Comparison of ENCODE assay signal across 14 cellular contexts in genomic region chr4:173924561-173924960, GRCh38.
DNase-seq lines count a peak whose midpoint lies in the region; ATAC-seq, FAIRE-seq and TF ChIP-seq lines count a peak whose summit lies in the region.
"Had no signal": no experiment of that assay in that cellular context is flagged by ENCODE, and none has a peak within 500 bp of the region (broad histone marks: within the 10 kb centered on the region; RNA-seq: fewer than 3 reads in every experiment).

No MANE protein-coding gene starts in this region.

- peak overlapping the region; percentile 36 for H3K4me2 ChIP-seq in Loucy (ENCODE audit: low read depth, low read length, poor library complexity, severe bottlenecking)

- no peak overlapping the region for H3K4me3 ChIP-seq in Loucy (ENCODE audit: low read length, poor library complexity, severe bottlenecking)
- H3K4me3 ChIP-seq: ovary, tibial nerve had no signal

- H3F3A ChIP-seq in Loucy (ENCODE audit: low read depth): no peaks in the 10 kb centered on the region

- no peak for FAIRE-seq in GM19239 (lab: Jason Lieb, UNC)
- FAIRE-seq: GM12892 had no signal

- no peaks in the 10 kb centered on the region for H3K9me3 ChIP-seq in Loucy (ENCODE audit: insufficient read depth, low read depth, low read length)
- H3K9me3 ChIP-seq: ovary, tibial nerve had no signal

- no peaks in the 10 kb centered on the region for H4K20me1 ChIP-seq in Loucy (ENCODE audit: insufficient read depth, low read length, poor library complexity, severe bottlenecking)

- no peaks in the 10 kb centered on the region for H3K36me3 ChIP-seq in Loucy (ENCODE audit: insufficient read depth, low read length)
- H3K36me3 ChIP-seq: ovary, tibial nerve, WERI-Rb-1 had no signal

- H2AFZ ChIP-seq in Loucy (ENCODE audit: low read length): no peak overlapping the region

- H3K27me3 ChIP-seq in Loucy (ENCODE audit: insufficient read depth, low read length, poor library complexity, severe bottlenecking): no peaks in the 10 kb centered on the region
- H3K27me3 ChIP-seq: ovary, tibial nerve had no signal

- H3K4me1 ChIP-seq in Loucy (ENCODE audit: insufficient read depth, low read length, poor library complexity, severe bottlenecking): peaks cover 9% of the 10 kb centered on the region

- no peaks in the 10 kb centered on the region for H3K79me2 ChIP-seq in Loucy (ENCODE audit: insufficient read depth, low read length)

- H3K9me2 ChIP-seq in Loucy (replicated peaks; ENCODE audit: low read depth, low read length): no peaks in the 10 kb centered on the region

- H3K9ac ChIP-seq in Loucy (ENCODE audit: low read depth, low read length, poor library complexity, severe bottlenecking): no peak overlapping the region

- ATAC-seq in GM18907 (IDR thresholded peaks at IDR 0.05; ENCODE audit: unreplicated experiment) (peak; percentile 95), HG02884 (IDR thresholded peaks at IDR 0.05; ENCODE audit: unreplicated experiment) (peak; percentile 80), omental fat pad (ENCODE audit: low FRiP score) (peak; percentile 75)
- ATAC-seq: left lobe of liver had no signal

- DNase-seq in omental fat pad (ENCODE audit: low spot score) (no peak), GM19239 (ENCODE audit: insufficient read length, low spot score) (no peak), amniotic stem cell (lab: John Stamatoyannopoulos, UW) (no peak), kidney glomerular epithelial cell (lab: John Stamatoyannopoulos, UW) (no peak), HCEC 1CT (no peak)
- DNase-seq: NCI-H2029, ovary, WERI-Rb-1 had no signal

- TF ChIP-seq CTCF in Loucy (conservative IDR thresholded peaks at IDR 0.05; ENCODE audit: low read length) (no peak), omental fat pad (IDR thresholded peaks at IDR 0.05) (no peak)
